ENCODE assay signal across 19 cellular contexts in genomic region chr15:66593219-66593780, GRCh38. TPM values are rescaled to one million over a fixed set of nuclear protein-coding genes. Genes with fewer than 3 reads are reported as not detected.
"Had no signal": no experiment of that assay in that cellular context is flagged by ENCODE, and none has a peak within 500 bp of the region (broad histone marks: within the 10 kb centered on the region; RNA-seq: fewer than 3 reads in every experiment).

No MANE protein-coding gene starts in this region.

- H3K27me3 Mint-ChIP-seq: activated naive CD8-positive, alpha-beta T cell treated with anti-CD3 and anti-CD28 coated beads for 36 hours had no signal

- FAIRE-seq: endometrium had no signal

- DNase-seq: activated CD4-positive, CD25-positive, alpha-beta regulatory T cell treated with anti-CD3 and anti-CD28 coated beads, Interleukin-2, amount 50 U/mL, for 72 hours; activated naive CD8-positive, alpha-beta T cell treated with anti-CD3 and anti-CD28 coated beads for 36 hours; anterior cingulate cortex; cerebellar nuclear complex; kidney glomerular epithelial cell; midbrain; sigmoid colon; spleen; stimulated activated naive CD8-positive, alpha-beta T cell treated with anti-CD3 and anti-CD28 coated beads, Interleukin-15, amount 100 ng/mL, for 72 hours; testis had no signal

- H3K36me3 Mint-ChIP-seq: activated naive CD8-positive, alpha-beta T cell treated with anti-CD3 and anti-CD28 coated beads for 36 hours had no signal

- H3K27ac Mint-ChIP-seq: activated naive CD8-positive, alpha-beta T cell treated with anti-CD3 and anti-CD28 coated beads for 36 hours; activated T-helper 1 cell treated with anti-CD3 and anti-CD28 coated beads, Interleukin-12 subunit alpha, Interleukin-12 subunit beta, Interleukin-2, Interleukin-4 antibody, amounts not matched to agents 30 ng/mL and 10 ng/mL and 1 ng/mL, durations not matched to agents 14 hours and 24 hours and 36 hours; stimulated activated naive CD8-positive, alpha-beta T cell treated with anti-CD3 and anti-CD28 coated beads, Interleukin-15, amount 100 ng/mL, for 72 hours had no signal

- H3K27ac ChIP-seq: brain microvascular endothelial cell, sigmoid colon, spleen, testis had no signal

- ATAC-seq: stimulated activated naive CD8-positive, alpha-beta T cell treated with anti-CD3 and anti-CD28 coated beads, Interleukin-15, amount 100 ng/mL, for 72 hours had no signal

- H3K4me3 Mint-ChIP-seq: activated naive CD8-positive, alpha-beta T cell treated with anti-CD3 and anti-CD28 coated beads for 36 hours; activated T-helper 1 cell treated with anti-CD3 and anti-CD28 coated beads, Interleukin-12 subunit alpha, Interleukin-12 subunit beta, Interleukin-2, Interleukin-4 antibody, amounts not matched to agents 30 ng/mL and 10 ng/mL and 1 ng/mL, durations not matched to agents 14 hours and 24 hours and 36 hours; stimulated activated naive CD8-positive, alpha-beta T cell treated with anti-CD3 and anti-CD28 coated beads, Interleukin-15, amount 100 ng/mL, for 72 hours had no signal

- H3K4me1 ChIP-seq: sigmoid colon, spleen had no signal

- H3K27me3 ChIP-seq: brain microvascular endothelial cell, sigmoid colon, testis had no signal

- H3K36me3 ChIP-seq: brain microvascular endothelial cell, sigmoid colon, spleen had no signal

- H3K9me3 Mint-ChIP-seq: activated naive CD8-positive, alpha-beta T cell treated with anti-CD3 and anti-CD28 coated beads for 36 hours; activated T-helper 1 cell treated with anti-CD3 and anti-CD28 coated beads, Interleukin-12 subunit alpha, Interleukin-12 subunit beta, Interleukin-2, Interleukin-4 antibody, amounts not matched to agents 30 ng/mL and 10 ng/mL and 1 ng/mL, durations not matched to agents 14 hours and 24 hours and 36 hours; stimulated activated naive CD8-positive, alpha-beta T cell treated with anti-CD3 and anti-CD28 coated beads, Interleukin-15, amount 100 ng/mL, for 72 hours had no signal

- H3K4me3 ChIP-seq: sigmoid colon, spleen, testis had no signal

- H3K9me3 ChIP-seq: sigmoid colon, spleen, testis had no signal

RNA-seq across cellular contexts. Expression of gene LCTL, which starts 27.5 kb away (rescaled TPM):
- total RNA-seq: activated CD8-positive, alpha-beta memory T cell treated with anti-CD3 and anti-CD28 coated beads for 36 hours; activated naive CD8-positive, alpha-beta T cell treated with anti-CD3 and anti-CD28 coated beads for 36 hours; activated T-helper 1 cell treated with anti-CD3 and anti-CD28 coated beads, Interleukin-12 subunit alpha, Interleukin-12 subunit beta, Interleukin-2, Interleukin-4 antibody, amounts not matched to agents 30 ng/mL and 10 ng/mL and 1 ng/mL, durations not matched to agents 14 hours and 24 hours and 36 hours; lower leg skin; pulmonary artery endothelial cell; sigmoid colon; spleen; ureter had no signal
- polyA plus RNA-seq: esophagus, neural cell, spleen had no signal
